In the genomic region with DNA sequence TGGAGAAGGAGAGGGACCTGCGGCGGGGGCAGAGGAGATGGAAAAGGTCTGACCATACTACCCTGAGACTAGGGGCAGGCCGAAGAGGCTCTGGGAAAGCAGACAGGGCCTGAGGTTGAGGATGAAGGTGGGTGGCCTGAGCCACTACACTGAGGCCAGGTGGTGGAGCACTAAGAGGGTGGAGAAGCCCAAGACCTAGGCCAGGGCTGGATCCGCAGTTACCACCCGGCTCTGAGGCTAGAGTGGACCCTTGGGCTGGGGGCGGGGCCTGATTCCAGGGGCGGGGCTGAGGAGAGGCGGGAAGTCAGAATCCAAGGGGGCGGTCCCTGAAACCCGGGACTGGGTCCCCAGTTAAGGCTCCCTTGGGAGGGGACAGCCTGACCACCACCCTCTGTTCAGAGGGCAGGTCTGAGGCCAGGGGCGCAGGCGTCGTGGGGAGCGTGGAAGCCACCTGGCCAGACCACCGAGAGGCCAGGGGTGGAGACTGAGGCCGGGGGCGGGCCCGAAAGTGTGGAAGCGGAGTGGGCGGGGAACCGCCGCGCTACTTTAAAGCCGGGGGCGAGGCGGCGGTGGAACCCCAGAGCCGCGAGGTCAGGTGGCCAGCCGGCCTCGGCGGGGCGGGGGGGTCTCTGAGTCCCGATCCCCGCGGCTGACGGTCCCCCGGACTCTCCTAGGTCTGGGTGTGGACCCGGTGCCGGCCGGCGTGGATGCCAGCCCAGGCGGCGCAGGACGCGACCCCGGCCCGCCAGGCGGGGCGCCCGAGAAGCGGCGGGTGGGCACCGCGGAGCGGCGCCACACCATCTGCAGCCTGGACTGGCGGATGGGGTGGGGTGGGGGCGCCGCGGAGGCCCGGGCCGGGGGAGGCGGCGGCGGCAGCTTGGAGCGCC, we compare ENCODE assay signal across 9 cellular contexts. TPM values are rescaled to one million over a fixed set of nuclear protein-coding genes. Genes with fewer than 3 reads are reported as not detected.
A peak's percentile ranks its signal among the peaks of the same experiment; 100 is the strongest.
DNase-seq lines count a peak whose midpoint lies in the region; ATAC-seq and TF ChIP-seq lines count a peak whose summit lies in the region.
"Had no signal": no experiment of that assay in that cellular context is flagged by ENCODE, and none has a peak within 500 bp of the region (broad histone marks: within the 10 kb centered on the region; RNA-seq: fewer than 3 reads in every experiment).

No MANE protein-coding gene starts in this region.

- H3K27me3 Mint-ChIP-seq in activated CD8-positive, alpha-beta T cell treated with anti-CD3 and anti-CD28 coated beads for 36 hours = peaks cover 63% of the 10 kb centered on the region

- DNase-seq in Right ventricle myocardium inferior (ENCODE audit: missing footprints) (no peak), cardiac septum (ENCODE audit: low spot score) (no peak), NCI-H345 (lab: John Stamatoyannopoulos, UW) (peak; percentile 96), epithelial cell of proximal tubule (ENCODE audit: low read depth) (no peak), upper lobe of right lung (peak; percentile 86)
- peak; percentile 60 for DNase-seq in activated CD8-positive, alpha-beta T cell treated with anti-CD3 and anti-CD28 coated beads for 36 hours
- DNase-seq: DND-41 had no signal

- TF ChIP-seq CTCF in activated CD8-positive, alpha-beta T cell treated with anti-CD3 and anti-CD28 coated beads for 36 hours (IDR thresholded peaks at IDR 0.05) = no peak
- TF ChIP-seq CTCF in epithelial cell of proximal tubule (conservative IDR thresholded peaks at IDR 0.05; ENCODE audit: low read depth, low read length) (no peak), neutrophil (IDR thresholded peaks at IDR 0.05) (no peak), upper lobe of right lung (IDR thresholded peaks at IDR 0.05) (no peak)

- no peaks in the 10 kb centered on the region for H3K36me3 ChIP-seq in neutrophil
- H3K36me3 ChIP-seq in upper lobe of right lung = no peaks in the 10 kb centered on the region

- H3K27ac Mint-ChIP-seq in activated CD8-positive, alpha-beta T cell treated with anti-CD3 and anti-CD28 coated beads for 36 hours = no peak overlapping the region

- H3K4me1 ChIP-seq in neutrophil (ENCODE audit: control insufficient read depth in 1 of 2, insufficient read depth in 1 of 2, low read depth in 1 of 2, low read length in 1 of 2) (peaks cover 12 to 19% of the 10 kb centered on the region in 2 experiments), upper lobe of right lung (peaks cover 10% of the 10 kb centered on the region)

- H3K4me3 ChIP-seq in epithelial cell of proximal tubule (ENCODE audit: low read depth, low read length) = peak overlapping the region; percentile 42
- H3K4me3 ChIP-seq in neutrophil (ENCODE audit: low read depth in 1 of 2, low read length in 1 of 2) = peak overlapping the region; percentile 65 to 78
- peak overlapping the region; percentile 60 for H3K4me3 ChIP-seq in upper lobe of right lung

- peak; percentile 70 for ATAC-seq in Right ventricle myocardium inferior
- ATAC-seq in activated CD8-positive, alpha-beta T cell treated with anti-CD3 and anti-CD28 coated beads for 36 hours = peak; percentile 71
- peak; percentile 85 for ATAC-seq in upper lobe of right lung
- no peak for ATAC-seq in HG03045 (IDR thresholded peaks at IDR 0.05; ENCODE audit: unreplicated experiment)

- H3K27me3 ChIP-seq in neutrophil = peaks cover 97% of the 10 kb centered on the region
- peaks cover 22% of the 10 kb centered on the region for H3K27me3 ChIP-seq in upper lobe of right lung

- no peaks in the 10 kb centered on the region for H3K36me3 Mint-ChIP-seq in activated CD8-positive, alpha-beta T cell treated with anti-CD3 and anti-CD28 coated beads for 36 hours (ENCODE audit: low read depth)

- POLR2A ChIA-PET in activated CD8-positive, alpha-beta T cell treated with anti-CD3 and anti-CD28 coated beads for 36 hours (lab: Charles Lee) = interaction anchor here (0.9 kb wide), 1 partner anchor 149 kb away, joined by 3 read pairs; no protein-coding TSS in a partner anchor

- peak overlapping the region; percentile 63 for H3K4me3 Mint-ChIP-seq in activated CD8-positive, alpha-beta T cell treated with anti-CD3 and anti-CD28 coated beads for 36 hours

- intact Hi-C loops in Right ventricle myocardium inferior (cut with DNase I) = no loop called here
- intact Hi-C loops in cardiac septum (cut with DNase I) = no loop called here
- intact Hi-C loops in activated CD8-positive, alpha-beta T cell treated with anti-CD3 and anti-CD28 coated beads for 36 hours (cut with micrococcal nuclease) = no loop called here
- intact Hi-C loops in upper lobe of right lung (cut with DNase I) = no loop called here

- peaks cover 18% of the 10 kb centered on the region for H3K4me1 Mint-ChIP-seq in activated CD8-positive, alpha-beta T cell treated with anti-CD3 and anti-CD28 coated beads for 36 hours (ENCODE audit: low read depth)

- H3K9me3 Mint-ChIP-seq in activated CD8-positive, alpha-beta T cell treated with anti-CD3 and anti-CD28 coated beads for 36 hours = no peaks in the 10 kb centered on the region

- CTCF ChIA-PET in activated CD8-positive, alpha-beta T cell treated with anti-CD3 and anti-CD28 coated beads for 36 hours (lab: Charles Lee) = interaction anchor here (1.0 to 5.3 kb wide), 5 partner anchors 12 to 166 kb away, joined by 3 to 35 read pairs (median 7); a partner anchor contains a TSS

- H3K27ac ChIP-seq in neutrophil = no peak overlapping the region
- H3K27ac ChIP-seq in upper lobe of right lung = no peak overlapping the region

- H3K9me3 ChIP-seq in neutrophil = no peaks in the 10 kb centered on the region
- no peaks in the 10 kb centered on the region for H3K9me3 ChIP-seq in upper lobe of right lung

RNA-seq across cellular contexts. Expression of a gene that starts 8.3 kb away (rescaled TPM):
- total RNA-seq in Right ventricle myocardium inferior (10.3 TPM), cardiac septum (7.0 TPM), epithelial cell of proximal tubule (not detected in 2 replicates), upper lobe of right lung (23.2 TPM)
- total RNA-seq in activated CD8-positive, alpha-beta T cell treated with anti-CD3 and anti-CD28 coated beads for 36 hours = not detected

RNA-seq across cellular contexts. Expression of a gene that starts 33.5 kb away (rescaled TPM):
- total RNA-seq in Right ventricle myocardium inferior = 7.0 TPM
- total RNA-seq in cardiac septum = 5.5 TPM
- not detected for total RNA-seq in activated CD8-positive, alpha-beta T cell treated with anti-CD3 and anti-CD28 coated beads for 36 hours
- not detected in 2 replicates for total RNA-seq in epithelial cell of proximal tubule
- 49.0 TPM for total RNA-seq in upper lobe of right lung

RNA-seq across cellular contexts. Expression of a gene that starts 50.6 kb away (rescaled TPM):
- total RNA-seq in Right ventricle myocardium inferior (not detected), cardiac septum (not detected), epithelial cell of proximal tubule (under 0.01 and 0.17 TPM in 2 replicates), upper lobe of right lung (0.09 TPM)
- not detected for total RNA-seq in activated CD8-positive, alpha-beta T cell treated with anti-CD3 and anti-CD28 coated beads for 36 hours

Comparison
In these comparisons a context has a peak if more than half of its experiments do, and no peak if none do; other contexts are left out.
1. DNase-seq: peak in NCI-H345 (single experiment), activated CD8-positive, alpha-beta T cell treated with anti-CD3 and anti-CD28 coated beads for 36 hours (single experiment) and upper lobe of right lung (single experiment); none in Right ventricle myocardium inferior (single experiment), cardiac septum (single experiment) and epithelial cell of proximal tubule (single experiment).
2. Peak in every context shown above with its lines, with median percentiles within 50 percentile points of each other: H3K4me3 ChIP-seq.